ENCODE assay signal across 15 cellular contexts in genomic region chr2:23505984-23506380, GRCh38.
DNase-seq lines count a peak whose midpoint lies in the region; TF ChIP-seq lines count a peak whose summit lies in the region.
"Had no signal": no experiment of that assay in that cellular context is flagged by ENCODE, and none has a peak within 500 bp of the region (broad histone marks: within the 10 kb centered on the region; RNA-seq: fewer than 3 reads in every experiment).

No MANE protein-coding gene starts in this region.

- no peak overlapping the region for H3K27ac ChIP-seq in mammary epithelial cell (ENCODE audit: insufficient read depth, low read depth, low read length)
- H3K27ac ChIP-seq in right atrium auricular region = peak overlapping the region in 1 of 2 donors; percentile 21
- peak overlapping the region; percentile 51 for H3K27ac ChIP-seq in vagina
- no peak overlapping the region for H3K27ac ChIP-seq in caudate nucleus (ENCODE audit: low read depth, low read length)
- H3K27ac ChIP-seq: KMS-11 had no signal

- no peaks in the 10 kb centered on the region for H4K20me1 ChIP-seq in mammary epithelial cell (ENCODE audit: insufficient read depth, low read length)

- intact Hi-C loops in mammary epithelial cell (cut with micrococcal nuclease) = loop anchor here (10.0 kb wide), 1 partner anchor 259 kb away; no protein-coding TSS in a partner anchor
- intact Hi-C loops in vagina (cut with DNase I) = no loop called here

- DNase-seq in SKM-1 treated with dmso at 0.1 percent for 144 hours (lab: John Stamatoyannopoulos, UW; ENCODE audit: unreplicated experiment) (peak; percentile 53), SKM-1 (lab: John Stamatoyannopoulos, UW; ENCODE audit: unreplicated experiment) (no peak), mammary epithelial cell (peak; percentile 62), right atrium auricular region (ENCODE audit: low spot score) (peak; percentile 81), vagina (ENCODE audit: extremely low spot score in 2 of 2) (no peak), NCI-H2196 (lab: John Stamatoyannopoulos, UW; ENCODE audit: unreplicated experiment) (no peak), superior temporal gyrus (ENCODE audit: extremely low spot score) (no peak), caudate nucleus (lab: John Stamatoyannopoulos, UW) (no peak)
- DNase-seq: 8988T; left colon; stimulated activated CD4-positive, alpha-beta T cell treated with anti-CD3 and anti-CD28 coated beads, Interleukin-4, amount 100 ng/mL, for 4 hours; transverse colon had no signal

- BruUV-seq in mammary epithelial cell (replicated peaks; lab: Mats Ljungman, UMichigan) = no TSS peak

- no peaks in the 10 kb centered on the region for H3K79me2 ChIP-seq in mammary epithelial cell (ENCODE audit: insufficient read depth, low read length)

- peaks cover 28% of the 10 kb centered on the region for H3K4me1 ChIP-seq in mammary epithelial cell (ENCODE audit: insufficient read depth, low read length)
- peaks cover 0 to 46% of the 10 kb centered on the region in 2 donors for H3K4me1 ChIP-seq in right atrium auricular region
- peaks cover 35% of the 10 kb centered on the region for H3K4me1 ChIP-seq in vagina

- dilution Hi-C loops in mammary epithelial cell (cut with HindIII; ENCODE audit: low sequenced_read_pairs) = no loop called here

- CTCF ChIA-PET in mammary epithelial cell (lab: Charles Lee; ENCODE audit: low non-redundant PET) = no interaction called here

- H3K36me3 ChIP-seq in mammary epithelial cell (ENCODE audit: insufficient read depth, low read length) = no peaks in the 10 kb centered on the region
- no peaks in the 10 kb centered on the region for H3K36me3 ChIP-seq in right atrium auricular region
- H3K36me3 ChIP-seq in vagina = no peaks in the 10 kb centered on the region
- H3K36me3 ChIP-seq: ascending aorta, transverse colon had no signal

- H3K9me3 ChIP-seq in mammary epithelial cell (replicated peaks; ENCODE audit: insufficient read depth, low read length) = no peaks in the 10 kb centered on the region
- no peaks in the 10 kb centered on the region for H3K9me3 ChIP-seq in right atrium auricular region
- H3K9me3 ChIP-seq in vagina = no peaks in the 10 kb centered on the region
- H3K9me3 ChIP-seq: ascending aorta, transverse colon had no signal

- H3K4me2 ChIP-seq in mammary epithelial cell (ENCODE audit: insufficient read depth, low read depth, low read length) = peak overlapping the region; percentile 59
- H3K4me2 ChIP-seq: GM23338, KMS-11 had no signal

- in situ Hi-C loops in mammary epithelial cell (cut with MboI; ENCODE audit: low sequenced_read_pairs in 2 of 2) = no loop called here

- H3K27me3 ChIP-seq in mammary epithelial cell (ENCODE audit: insufficient read depth, low read length) = no peaks in the 10 kb centered on the region
- no peaks in the 10 kb centered on the region for H3K27me3 ChIP-seq in right atrium auricular region
- H3K27me3 ChIP-seq in vagina = no peaks in the 10 kb centered on the region
- H3K27me3 ChIP-seq: ascending aorta, transverse colon had no signal

- H2AFZ ChIP-seq in mammary epithelial cell (ENCODE audit: low read depth, low read length) = peak overlapping the region; percentile 42
- H2AFZ ChIP-seq: GM23338 had no signal

- H3K9ac ChIP-seq in mammary epithelial cell (ENCODE audit: insufficient read depth, low read length) = no peak overlapping the region
- H3K9ac ChIP-seq: KMS-11 had no signal

- H3K4me3 ChIP-seq in mammary epithelial cell (replicated peaks in 1 of 3; ENCODE audit: insufficient read depth in 1 of 3, low read depth in 2 of 3, low read length in 3 of 3) (no peak overlapping the region), right atrium auricular region (no peak overlapping the region), vagina (no peak overlapping the region)
- H3K4me3 ChIP-seq: ascending aorta, GM23338, transverse colon had no signal

- TF ChIP-seq POLR2A in vagina (IDR thresholded peaks at IDR 0.05) = no peak

- 8% methylated on average over 10 of the region's 10 CpGs for WGBS in mammary epithelial cell (ENCODE audit: low coverage, missing lambda C conversion rate)

- TF ChIP-seq CTCF in mammary epithelial cell (conservative IDR thresholded peaks at IDR 0.05 in 1 of 2, IDR thresholded peaks at IDR 0.05 in 1 of 2; ENCODE audit: extremely low read depth in 1 of 2, insufficient read depth in 1 of 2, low read depth in 1 of 2, low read length in 2 of 2) (peak in 1 of 2 donors; percentile 5), right atrium auricular region (IDR thresholded peaks at IDR 0.05) (no peak), vagina (IDR thresholded peaks at IDR 0.05) (no peak)

Comparison
In these comparisons a context has a peak if more than half of its experiments do, and no peak if none do; other contexts are left out.
1. DNase-seq: peak in SKM-1 treated with dmso at 0.1 percent for 144 hours (single experiment), mammary epithelial cell (single experiment) and right atrium auricular region (single experiment); none in SKM-1 (single experiment), vagina (0 of 2), NCI-H2196 (single experiment), superior temporal gyrus (single experiment) and caudate nucleus (0 of 61).